Comparison of ENCODE assay signal across 8 cellular contexts in genomic region chr10:99620713-99621453, GRCh38. TPM values are rescaled to one million over a fixed set of nuclear protein-coding genes. Genes with fewer than 3 reads are reported as not detected.
DNase-seq lines count a peak whose midpoint lies in the region; ATAC-seq, FAIRE-seq and TF ChIP-seq lines count a peak whose summit lies in the region.

No MANE protein-coding gene starts in this region.

- TF ChIP-seq CTCF in activated B cell treated with CpG ODN at 0.5 μM for 24 hours (IDR thresholded peaks at IDR 0.05): no peak

- H3K9me3 Mint-ChIP-seq in activated B cell treated with CpG ODN at 0.5 μM for 24 hours: no peaks in the 10 kb centered on the region

- peaks cover 49% of the 10 kb centered on the region for H3K4me1 Mint-ChIP-seq in activated B cell treated with CpG ODN at 0.5 μM for 24 hours

- intact Hi-C loops in activated B cell treated with CpG ODN at 0.5 μM for 24 hours (cut with micrococcal nuclease): loop anchor here (1.0 to 5.0 kb wide), 5 partner anchors 38 to 1174 kb away; partner anchors contain the start of genes COX15, CUTC, ENTPD7 and ERLIN1

- POLR2A ChIA-PET in activated B cell treated with CpG ODN at 0.5 μM for 24 hours (lab: Charles Lee): interaction anchor here (0.6 to 4.3 kb wide), 10 partner anchors 10 to 1884 kb away, joined by 3 to 33 read pairs (median 7); partner anchors contain the start of genes COX15, CUTC, ENTPD7 and GOT1

- ATAC-seq in HG03095 (IDR thresholded peaks at IDR 0.05; ENCODE audit: unreplicated experiment) (peak; percentile 85), activated B cell treated with CpG ODN at 0.5 μM for 24 hours (ENCODE audit: low read depth) (peak; percentile 85)

- TF ChIP-seq POLR2A in GM18526 (IDR thresholded peaks at IDR 0.05; ENCODE audit: extremely low read depth, insufficient read length): peak; percentile 71

- peak; percentile 65 for DNase-seq in NCI-H2196 treated with DMSO at 0.1 percent for 48 hours (lab: John Stamatoyannopoulos, UW; ENCODE audit: unreplicated experiment)
- DNase-seq in activated B cell treated with CpG ODN at 0.5 μM for 24 hours: peak; percentile 80
- peak in 60 of 61 donors; percentile 47 to 100 (median 86) for DNase-seq in caudate nucleus (lab: John Stamatoyannopoulos, UW)
- peak; percentile 94 for DNase-seq in iris pigment epithelial cell (ENCODE audit: low read depth)
- peak; percentile 80 to 83 for DNase-seq in stimulated activated CD4-positive, alpha-beta T cell treated with anti-CD3 and anti-CD28 coated beads, Interleukin-12 subunit alpha, Interleukin-12 subunit beta, amount 100 ng/mL, for 24 hours (ENCODE audit: low read depth in 2 of 2)

- H3K27ac Mint-ChIP-seq in activated B cell treated with CpG ODN at 0.5 μM for 24 hours: peak overlapping the region; percentile 95

- H3K4me3 Mint-ChIP-seq in activated B cell treated with CpG ODN at 0.5 μM for 24 hours: peak overlapping the region; percentile 92

- FAIRE-seq in A204.1 (lab: Jason Lieb, UNC): peak; percentile 100

- H3K27ac ChIP-seq in caudate nucleus (ENCODE audit: low read depth, low read length): peak overlapping the region; percentile 93

- CTCF ChIA-PET in activated B cell treated with CpG ODN at 0.5 μM for 24 hours (lab: Charles Lee): interaction anchor here (1.1 to 2.9 kb wide), 2 partner anchors 8 to 60 kb away, joined by 4 to 10 read pairs; no protein-coding TSS in a partner anchor

- H3K36me3 Mint-ChIP-seq in activated B cell treated with CpG ODN at 0.5 μM for 24 hours (ENCODE audit: low read depth): peaks cover 3% of the 10 kb centered on the region

- H3K27me3 Mint-ChIP-seq in activated B cell treated with CpG ODN at 0.5 μM for 24 hours: no peaks in the 10 kb centered on the region

RNA-seq across cellular contexts. Expression of gene SLC25A28, which starts 0.6 kb away (rescaled TPM):
- total RNA-seq in activated B cell treated with CpG ODN at 0.5 μM for 24 hours: 45.9 and 47.5 TPM in 2 replicates

RNA-seq across cellular contexts. Expression of gene ENTPD7, which starts 38.4 kb away (rescaled TPM):
- total RNA-seq in activated B cell treated with CpG ODN at 0.5 μM for 24 hours: 5.2 and 6.2 TPM in 2 replicates

Comparison
In these comparisons a context has a peak if more than half of its experiments do, and no peak if none do; other contexts are left out.
1. Peak in every context shown above with its lines: DNase-seq, ATAC-seq and H3K27ac ChIP-seq.